22 cellular contexts compared by ENCODE assay signal in the genomic region with DNA sequence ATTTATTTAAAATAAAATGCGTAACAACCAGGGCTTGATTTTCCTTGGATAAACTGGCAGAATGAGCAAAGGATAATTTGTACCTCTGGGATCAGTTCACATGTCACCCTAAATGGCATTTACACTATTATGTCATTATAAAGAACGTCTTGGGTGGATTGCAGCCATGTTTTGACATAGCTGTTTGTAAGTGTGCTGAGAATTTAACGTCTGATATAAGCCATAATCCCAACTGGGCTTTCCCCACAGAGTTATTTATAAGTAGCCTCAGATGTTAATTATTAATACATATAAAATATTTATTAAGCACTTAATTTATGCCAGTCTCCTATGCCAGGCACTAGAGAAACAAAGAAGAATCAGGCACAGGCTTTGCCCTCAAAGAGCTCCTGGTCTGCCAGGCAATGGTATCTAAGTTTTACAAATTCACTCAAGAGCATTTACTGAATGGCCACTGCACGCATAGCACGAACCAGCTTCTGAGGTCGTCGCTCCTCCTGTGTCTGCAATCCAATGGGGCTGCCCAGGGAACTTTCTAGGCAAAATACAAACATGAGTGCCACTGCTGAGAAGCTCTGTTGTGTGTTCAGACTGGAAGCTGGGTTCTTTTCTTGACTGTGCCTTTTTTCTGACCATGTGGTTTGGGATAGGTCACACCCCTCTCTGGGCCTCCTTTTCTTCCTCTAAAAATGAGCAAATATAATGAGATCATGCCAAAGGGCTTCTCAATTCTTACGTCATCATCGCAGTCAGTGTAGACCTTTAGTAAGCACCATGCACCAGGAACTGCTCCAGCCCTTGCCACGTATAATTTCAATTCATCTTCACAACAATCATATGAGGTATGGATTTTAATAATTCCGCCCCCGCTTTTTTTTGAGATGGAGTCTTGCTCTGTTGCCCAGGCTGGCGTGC.
"Had no signal": no experiment of that assay in that cellular context is flagged by ENCODE, and none has a peak within 500 bp of the region (broad histone marks: within the 10 kb centered on the region; RNA-seq: fewer than 3 reads in every experiment).

No MANE protein-coding gene starts in this region.

- H3K4me3 Mint-ChIP-seq: activated CD4-positive, alpha-beta T cell treated with anti-CD3 and anti-CD28 coated beads, Interleukin-2, amount 10 ng/mL, durations not matched to agents 24 days and 14 days; activated CD8-positive, alpha-beta T cell treated with anti-CD3 and anti-CD28 coated beads for 36 hours; activated T-cell treated with anti-CD3 and anti-CD28 coated beads, Interleukin-2, amount 50 U/mL, for 72 hours; dendritic cell treated with granulocyte-macrophage colony-stimulating factor and Interleukin-4, amounts not matched to agents 40 ng/mL and 50 ng/mL, for 4 days; immature natural killer cell; naive thymus-derived CD4-positive, alpha-beta T cell had no signal

- FAIRE-seq: endothelial cell of umbilical vein had no signal

- H3K4me1 Mint-ChIP-seq: activated CD4-positive, alpha-beta T cell treated with anti-CD3 and anti-CD28 coated beads, Interleukin-2, amount 10 ng/mL, durations not matched to agents 24 days and 14 days; immature natural killer cell; naive thymus-derived CD4-positive, alpha-beta T cell had no signal

- H3K27ac Mint-ChIP-seq: activated CD4-positive, alpha-beta T cell treated with anti-CD3 and anti-CD28 coated beads, Interleukin-2, amount 10 ng/mL, durations not matched to agents 24 days and 14 days; activated CD8-positive, alpha-beta T cell treated with anti-CD3 and anti-CD28 coated beads for 36 hours; activated T-cell treated with anti-CD3 and anti-CD28 coated beads, Interleukin-2, amount 50 U/mL, for 72 hours; dendritic cell treated with granulocyte-macrophage colony-stimulating factor and Interleukin-4, amounts not matched to agents 40 ng/mL and 50 ng/mL, for 4 days; immature natural killer cell; naive thymus-derived CD4-positive, alpha-beta T cell had no signal

- H3K9me3 Mint-ChIP-seq: activated CD4-positive, alpha-beta T cell treated with anti-CD3 and anti-CD28 coated beads, Interleukin-2, amount 10 ng/mL, durations not matched to agents 24 days and 14 days; activated CD8-positive, alpha-beta T cell treated with anti-CD3 and anti-CD28 coated beads for 36 hours; dendritic cell treated with granulocyte-macrophage colony-stimulating factor and Interleukin-4, amounts not matched to agents 40 ng/mL and 50 ng/mL, for 4 days had no signal

- H3K9me3 ChIP-seq: esophagus squamous epithelium, neutrophil, tibial artery, uterus had no signal

- H3K36me3 ChIP-seq: esophagus squamous epithelium, neutrophil, tibial artery, uterus had no signal

- ATAC-seq: activated CD8-positive, alpha-beta T cell treated with anti-CD3 and anti-CD28 coated beads for 36 hours; activated T-cell treated with anti-CD3 and anti-CD28 coated beads, Interleukin-2, amount 50 U/mL, for 72 hours; naive thymus-derived CD4-positive, alpha-beta T cell had no signal

- H3K36me3 Mint-ChIP-seq: immature natural killer cell had no signal

- H3K4me1 ChIP-seq: esophagus squamous epithelium, tibial artery, uterus had no signal

- DNase-seq: activated CD4-positive, alpha-beta T cell treated with anti-CD3 and anti-CD28 coated beads, Interleukin-2, amount 10 ng/mL, durations not matched to agents 24 days and 14 days; activated CD8-positive, alpha-beta T cell treated with anti-CD3 and anti-CD28 coated beads for 36 hours; activated effector memory CD4-positive, alpha-beta T cell treated with anti-CD3 and anti-CD28 coated beads, Interleukin-2, amount 50 U/mL, for 16 hours; activated naive CD4-positive, alpha-beta T cell treated with anti-CD3 and anti-CD28 coated beads, Interleukin-2, amount 50 U/mL, for 16 hours; activated T-cell treated with anti-CD3 and anti-CD28 coated beads, Interleukin-2, amount 50 U/mL, for 72 hours; aorta; cerebellar nuclear complex; effector CD8-positive, alpha-beta T cell; esophagus squamous epithelium; immature natural killer cell; kidney glomerular epithelial cell; mesenchymal stem cell; naive thymus-derived CD4-positive, alpha-beta T cell; stimulated activated CD8-positive, alpha-beta memory T cell treated with anti-CD3 and anti-CD28 coated beads, Interleukin-4, amount 100 ng/mL, for 48 hours; stimulated activated naive CD4-positive, alpha-beta T cell; T-helper 1 cell; T-helper 9 cell; tibial artery; uterus had no signal

- H3K27ac ChIP-seq: esophagus squamous epithelium, neutrophil, tibial artery, uterus had no signal

- H3K4me3 ChIP-seq: esophagus squamous epithelium, tibial artery, uterus had no signal
